Comparison of ENCODE assay signal across 8 cellular contexts in the genomic region with DNA sequence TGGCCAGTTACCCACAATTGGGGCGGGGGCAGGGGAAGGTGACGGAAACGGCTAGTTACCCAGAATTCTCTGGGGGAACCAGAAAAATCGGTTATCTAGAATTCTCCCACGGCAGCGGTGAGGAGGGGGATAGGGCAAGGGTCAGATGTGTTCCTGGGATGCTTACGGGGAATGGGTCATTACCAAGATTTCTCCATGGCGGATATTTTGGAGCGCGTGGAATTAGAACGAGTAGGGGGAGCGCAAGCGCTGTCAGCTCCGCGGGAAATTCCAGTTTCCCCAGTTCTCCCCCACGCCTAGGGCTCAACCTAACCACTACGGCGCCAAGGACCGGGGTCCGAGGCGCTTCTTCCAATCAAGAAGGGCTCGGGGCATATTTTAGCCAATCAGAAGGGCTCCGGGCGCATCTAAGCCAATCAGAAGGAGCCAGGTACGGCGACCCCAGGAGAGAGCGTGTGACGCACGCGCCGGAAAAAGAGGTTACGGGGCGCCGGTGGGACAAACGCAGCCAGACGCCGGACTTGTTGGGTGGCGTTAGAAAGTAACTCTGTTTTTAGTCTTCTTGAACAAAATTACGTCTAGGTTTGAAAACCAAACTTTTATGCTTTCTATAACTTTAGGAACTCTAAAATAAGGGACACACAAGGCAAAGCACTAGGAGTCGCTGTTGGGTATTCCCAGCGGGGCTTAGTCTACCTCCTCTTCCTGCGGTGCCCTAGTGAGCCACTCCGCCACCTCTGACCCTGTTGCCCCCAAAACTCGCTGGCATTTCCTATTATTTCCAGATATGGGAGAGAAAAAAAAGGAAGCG. TPM values are rescaled to one million over a fixed set of nuclear protein-coding genes. Genes with fewer than 3 reads are reported as not detected.
DNase-seq lines count a peak whose midpoint lies in the region; ATAC-seq, FAIRE-seq and TF ChIP-seq lines count a peak whose summit lies in the region.

PAN2 (minus strand) TSS at position 322 of the 811 bp plus-strand sequence. CDS start 906 bp downstream, outside the sequence.

- intact Hi-C loops in endothelial cell of umbilical vein (cut with micrococcal nuclease) = loop anchor here (1.0 kb wide), 4 partner anchors 18 to 130 kb away; partner anchors contain the start of genes CS and STAT2

- TF ChIP-seq POLR2A in endothelial cell of umbilical vein (IDR thresholded peaks at IDR 0.05; ENCODE audit: low read depth, low read length) = peak; percentile 76

- H2AFZ ChIP-seq in OCI-LY1 (ENCODE audit: low read length) (no peak within 1 kb of the TSS), endothelial cell of umbilical vein (ENCODE audit: low read depth, low read length) (peak within 1 kb of the TSS; percentile 63)

- H3K9ac ChIP-seq in OCI-LY1 (ENCODE audit: low read length) (peak within 1 kb of the TSS; percentile 93), endothelial cell of umbilical vein (replicated peaks; ENCODE audit: extremely low read depth, insufficient read depth, low read length) (peak within 1 kb of the TSS; percentile 89)

- H3K9me3 ChIP-seq in OCI-LY1 (ENCODE audit: low read length) (no peaks in the 10 kb centered on the region), endothelial cell of umbilical vein (replicated peaks; ENCODE audit: control insufficient read depth, insufficient read depth, low read length) (no peaks in the 10 kb centered on the region)

- peak within 1 kb of the TSS; percentile 87 for H3K27ac ChIP-seq in OCI-LY1 (ENCODE audit: low read depth, low read length, poor library complexity, severe bottlenecking)
- H3K27ac ChIP-seq in endothelial cell of umbilical vein (ENCODE audit: insufficient read depth, low read depth, low read length) = peak within 1 kb of the TSS; percentile 97

- POLR2A ChIA-PET in endothelial cell of umbilical vein (lab: Charles Lee) = interaction anchor here (0.9 to 1.0 kb wide), 2 partner anchors 18 to 26 kb away, joined by 4 read pairs; partner anchors contain the start of genes CNPY2 and STAT2

- ATAC-seq in GM21515 (IDR thresholded peaks at IDR 0.05; ENCODE audit: unreplicated experiment) = peak; percentile 90

- H3K36me3 ChIP-seq in OCI-LY1 (ENCODE audit: insufficient read depth, low read length) = no peaks in the 10 kb centered on the region
- no peaks in the 10 kb centered on the region for H3K36me3 ChIP-seq in endothelial cell of umbilical vein (ENCODE audit: control insufficient read depth in 2 of 2, extremely low read depth in 1 of 2, insufficient read depth in 2 of 2, low read length in 2 of 2)

- H3K4me2 ChIP-seq in OCI-LY1 (ENCODE audit: low read length) = peak within 1 kb of the TSS; percentile 98
- H3K4me2 ChIP-seq in endothelial cell of umbilical vein (ENCODE audit: insufficient read depth, low read length) = peak within 1 kb of the TSS; percentile 85

- no peaks in the 10 kb centered on the region for H3F3A ChIP-seq in OCI-LY1 (ENCODE audit: insufficient read depth, low read length)

- CTCF ChIA-PET in endothelial cell of umbilical vein (lab: Charles Lee) = interaction anchor here (0.7 to 2.7 kb wide), 8 partner anchors 9 to 144 kb away, joined by 3 to 13 read pairs (median 4); partner anchors contain the start of genes CNPY2, SMARCC2, STAT2 and TIMELESS

- H3K9me2 ChIP-seq in OCI-LY1 (ENCODE audit: low read depth, low read length) = no peaks in the 10 kb centered on the region

- no TSS peak for BruUV-seq in endothelial cell of umbilical vein (replicated peaks; lab: Mats Ljungman, UMichigan)

- peaks cover 40% of the 10 kb centered on the region for H3K4me1 ChIP-seq in OCI-LY1 (ENCODE audit: insufficient read depth, low read length, severe bottlenecking)
- H3K4me1 ChIP-seq in endothelial cell of umbilical vein (ENCODE audit: control insufficient read depth, extremely low read depth, insufficient read depth, low read length) = peaks cover 16% of the 10 kb centered on the region

- H3K9me1 ChIP-seq in endothelial cell of umbilical vein (replicated peaks; ENCODE audit: control insufficient read depth, extremely low read depth, insufficient read depth, low read length) = no peaks in the 10 kb centered on the region

- no peaks in the 10 kb centered on the region for H4K20me1 ChIP-seq in OCI-LY1 (ENCODE audit: insufficient read depth, low read length)
- H4K20me1 ChIP-seq in endothelial cell of umbilical vein (replicated peaks; ENCODE audit: control insufficient read depth, extremely low read depth, insufficient read depth, low read length) = no peaks in the 10 kb centered on the region

- H3K79me2 ChIP-seq in OCI-LY1 (ENCODE audit: insufficient read depth, low read length) = no peaks in the 10 kb centered on the region
- H3K79me2 ChIP-seq in endothelial cell of umbilical vein (ENCODE audit: control insufficient read depth, insufficient read depth, low read length) = no peaks in the 10 kb centered on the region

- H3K4me3 ChIP-seq in OCI-LY1 (ENCODE audit: low read depth, low read length, poor library complexity, severe bottlenecking) = peak within 1 kb of the TSS; percentile 85
- peak within 1 kb of the TSS; percentile 45 to 70 (median 49) for H3K4me3 ChIP-seq in endothelial cell of umbilical vein (replicated peaks in 1 of 3; ENCODE audit: insufficient read depth in 1 of 3, low read depth in 1 of 3, low read length in 3 of 3)

- peak; percentile 62 for TF ChIP-seq CTCF in OCI-LY1 (IDR thresholded peaks at IDR 0.05; ENCODE audit: low read length)
- TF ChIP-seq CTCF in endothelial cell of umbilical vein (IDR thresholded peaks at IDR 0.05; ENCODE audit: extremely low read depth in 1 of 2, insufficient read depth in 1 of 2, low read depth in 1 of 2, low read length in 2 of 2) = peak; percentile 65 to 66

- dilution Hi-C loops in endothelial cell of umbilical vein (cut with MboI; ENCODE audit: extremely low pct_ligation_motif_present, low sequenced_read_pairs) = no loop called here

- DNase-seq in DMS 273 (lab: John Stamatoyannopoulos, UW; ENCODE audit: unreplicated experiment) (peak; percentile 97), HuH-7 (ENCODE audit: low spot score) (peak; percentile 98), endothelial cell of umbilical vein (ENCODE audit: low read depth, low spot score) (peak; percentile 97), midbrain (lab: John Stamatoyannopoulos, UW) (peak; percentile 95)
- DNase-seq in activated CD8-positive, alpha-beta memory T cell treated with anti-CD3 and anti-CD28 coated beads, Interleukin-2, amount 50 U/mL, for 4 hours = peak; percentile 89
- peak; percentile 84 to 88 for DNase-seq in stimulated activated CD8-positive, alpha-beta memory T cell treated with anti-CD3 and anti-CD28 coated beads, Interleukin-2, amount 100 ng/mL, for 1 hour (ENCODE audit: low read depth in 2 of 2)

- FAIRE-seq in endothelial cell of umbilical vein (lab: Jason Lieb, UNC) = peak; percentile 95

- no peaks in the 10 kb centered on the region for H3K27me3 ChIP-seq in OCI-LY1 (ENCODE audit: insufficient read depth, low read length)
- H3K27me3 ChIP-seq in endothelial cell of umbilical vein (ENCODE audit: control insufficient read depth in 2 of 2, insufficient read depth in 2 of 2, low read length in 2 of 2) = no peaks in the 10 kb centered on the region

TF ChIP-seq in endothelial cell of umbilical vein, 7 proteins besides CTCF, POLR2A, EP300 and RAD21:
- TF ChIP-seq EZH2 (IDR thresholded peaks at IDR 0.05; ENCODE audit: borderline replicate concordance, low read depth, low read length, severe bottlenecking) (no peak), JUN (IDR thresholded peaks at IDR 0.05; ENCODE audit: borderline replicate concordance, insufficient read depth, insufficient read length, low read depth) (no peak), GATA2 (IDR thresholded peaks at IDR 0.05; ENCODE audit: insufficient read depth, insufficient read length, low read depth, low read length) (no peak), FOS (IDR thresholded peaks at IDR 0.05; ENCODE audit: borderline replicate concordance, insufficient read depth, low read length) (peak; percentile 36), MAX (IDR thresholded peaks at IDR 0.05; ENCODE audit: insufficient read depth, insufficient read length) (no peak), POLR2AphosphoS5 (IDR thresholded peaks at IDR 0.05; ENCODE audit: insufficient read depth, low read depth, low read length) (no peak), MYC (IDR thresholded peaks at IDR 0.05; ENCODE audit: low read depth, low read length) (no peak)

RNA-seq across cellular contexts. Expression of gene PAN2, which starts in this region (rescaled TPM):
- 21.5 and 24.4 TPM in 2 replicates for total RNA-seq in endothelial cell of umbilical vein
- polyA plus RNA-seq in endothelial cell of umbilical vein = 21.0 and 21.9 TPM in 2 replicates
- 7.7 and 9.1 TPM in 2 replicates for polyA plus RNA-seq in endothelial cell of umbilical vein (2011; cell fraction: cytosol; rRNA removed)
- 319 and 357 TPM in 2 replicates for polyA plus RNA-seq in endothelial cell of umbilical vein (2011; cell fraction: nucleus; rRNA removed)
- 14.4 and 14.8 TPM in 2 replicates for polyA plus RNA-seq in endothelial cell of umbilical vein (2012)
- 41.2 and 42.8 TPM in 2 replicates for polyA minus RNA-seq in endothelial cell of umbilical vein
- 9.5 TPM for polyA minus RNA-seq in endothelial cell of umbilical vein (2011; cell fraction: cytosol; rRNA and poly(A)+ RNA removed)
- polyA minus RNA-seq in endothelial cell of umbilical vein (2011; cell fraction: nucleus; rRNA and poly(A)+ RNA removed) = 31.3 and 47.7 TPM in 2 replicates

Comparison
In these comparisons a context has a peak if more than half of its experiments do, and no peak if none do; other contexts are left out.
1. Peak in every context shown above with its lines: DNase-seq, ATAC-seq, H3K4me3 ChIP-seq and H3K27ac ChIP-seq.